1 cellular context compared by ENCODE assay signal in genomic region chr14:49585803-49586672, GRCh38.
A peak's percentile ranks its signal among the peaks of the same experiment; 100 is the strongest.
TF ChIP-seq lines count a peak whose summit lies in the region.

Gene RPS29 (minus strand): TSS chr14:49586380. CDS start chr14:49586346, 34 bp downstream.

TF ChIP-seq in HepG2, 621 proteins besides CTCF, POLR2A, EP300 and RAD21 (continued from another document and continues in another):
- TF ChIP-seq ZNF280B (CRISPR knock-in tag; IDR thresholded peaks at IDR 0.05; ENCODE audit: borderline replicate concordance) (peak; percentile 17; the same call in 1 of the 2 replicates), ZBTB37 (CRISPR knock-in tag; IDR thresholded peaks at IDR 0.05) (0 out of 2 replicates have a peak, but pooled peaks have one; percentile 35), KLF11 (CRISPR knock-in tag; IDR thresholded peaks at IDR 0.05) (peak; percentile 22; the same call in 1 of the 2 replicates), CREB3 (CRISPR knock-in tag; IDR thresholded peaks at IDR 0.05) (peak; percentile 13; the same call in 1 of the 2 replicates), MLLT10 (CRISPR knock-in tag; IDR thresholded peaks at IDR 0.05) (no peak), REXO4 (CRISPR knock-in tag; IDR thresholded peaks at IDR 0.05; ENCODE audit: borderline replicate concordance) (no peak), SETDB1 (CRISPR knock-in tag; IDR thresholded peaks at IDR 0.05; ENCODE audit: borderline replicate concordance) (no peak), MTA1 (CRISPR knock-in tag; IDR thresholded peaks at IDR 0.05; ENCODE audit: borderline replicate concordance) (peak; percentile 73; the same call in 1 of the 2 replicates), DPF2 (CRISPR knock-in tag; IDR thresholded peaks at IDR 0.05; ENCODE audit: borderline replicate concordance, low read depth) (no peak), ZNF567 (CRISPR knock-in tag; IDR thresholded peaks at IDR 0.05; ENCODE audit: borderline replicate concordance) (peak; percentile 31; the same call in 1 of the 2 replicates), ZNF646 (CRISPR knock-in tag; IDR thresholded peaks at IDR 0.05) (no peak), ZMYM4 (CRISPR knock-in tag; IDR thresholded peaks at IDR 0.05) (peak; percentile 77; the same call in 1 of the 2 replicates), ZNF879 (CRISPR knock-in tag; IDR thresholded peaks at IDR 0.05) (no peak), ZNF292 (CRISPR knock-in tag; IDR thresholded peaks at IDR 0.05; ENCODE audit: borderline replicate concordance, low read depth) (no peak), USF2 (IDR thresholded peaks at IDR 0.05; ENCODE audit: low read depth, low read length) (no peak), USF2 (CRISPR knock-in tag; IDR thresholded peaks at IDR 0.05; ENCODE audit: borderline replicate concordance) (no peak), ETV5 (CRISPR knock-in tag; IDR thresholded peaks at IDR 0.05; ENCODE audit: borderline replicate concordance) (no peak), BRD4 (CRISPR knock-in tag; IDR thresholded peaks at IDR 0.05) (peak; percentile 46; the same call in 1 of the 2 replicates), ZSCAN12 (CRISPR knock-in tag; IDR thresholded peaks at IDR 0.05) (no peak), ZNF605 (CRISPR knock-in tag; IDR thresholded peaks at IDR 0.05) (peak; percentile 84), ZNF644 (CRISPR knock-in tag; IDR thresholded peaks at IDR 0.05; ENCODE audit: low read depth) (0 out of 2 replicates have a peak, but pooled peaks have one; percentile 10), ZBTB38 (CRISPR knock-in tag; IDR thresholded peaks at IDR 0.05) (no peak), ZSCAN5A (CRISPR knock-in tag; IDR thresholded peaks at IDR 0.05; ENCODE audit: borderline replicate concordance) (peak; percentile 46; the same call in 1 of the 2 replicates), MEF2D (CRISPR knock-in tag; IDR thresholded peaks at IDR 0.05) (peak; percentile 48; the same call in 1 of the 2 replicates), KDM1A (CRISPR knock-in tag; IDR thresholded peaks at IDR 0.05) (peak; percentile 56), NCOA1 (CRISPR knock-in tag; IDR thresholded peaks at IDR 0.05) (no peak), ZKSCAN5 (CRISPR knock-in tag; IDR thresholded peaks at IDR 0.05) (no peak), ZSCAN30 (CRISPR knock-in tag; IDR thresholded peaks at IDR 0.05) (no peak), TGIF2 (CRISPR knock-in tag; IDR thresholded peaks at IDR 0.05) (no peak), HIC2 (CRISPR knock-in tag; IDR thresholded peaks at IDR 0.05; ENCODE audit: low read depth) (no peak), KLF15 (CRISPR knock-in tag; IDR thresholded peaks at IDR 0.05; ENCODE audit: borderline replicate concordance) (no peak), ZSCAN21 (CRISPR knock-in tag; IDR thresholded peaks at IDR 0.05; ENCODE audit: borderline replicate concordance) (peak; percentile 32; the same call in 1 of the 2 replicates), TIGD3 (CRISPR knock-in tag; IDR thresholded peaks at IDR 0.05; ENCODE audit: borderline replicate concordance) (no peak), MTERF4 (CRISPR knock-in tag; IDR thresholded peaks at IDR 0.05) (no peak), ZBTB39 (CRISPR knock-in tag; IDR thresholded peaks at IDR 0.05) (no peak), KLF9 (CRISPR knock-in tag; IDR thresholded peaks at IDR 0.05; ENCODE audit: low read depth) (no peak; the same call in 1 of the 2 replicates), ZNF652 (CRISPR knock-in tag; IDR thresholded peaks at IDR 0.05; ENCODE audit: borderline replicate concordance, low read depth) (no peak), ZNF790 (CRISPR knock-in tag; IDR thresholded peaks at IDR 0.05; ENCODE audit: borderline replicate concordance) (no peak)
